Comparison of ENCODE assay signal across 9 cellular contexts in the genomic region with DNA sequence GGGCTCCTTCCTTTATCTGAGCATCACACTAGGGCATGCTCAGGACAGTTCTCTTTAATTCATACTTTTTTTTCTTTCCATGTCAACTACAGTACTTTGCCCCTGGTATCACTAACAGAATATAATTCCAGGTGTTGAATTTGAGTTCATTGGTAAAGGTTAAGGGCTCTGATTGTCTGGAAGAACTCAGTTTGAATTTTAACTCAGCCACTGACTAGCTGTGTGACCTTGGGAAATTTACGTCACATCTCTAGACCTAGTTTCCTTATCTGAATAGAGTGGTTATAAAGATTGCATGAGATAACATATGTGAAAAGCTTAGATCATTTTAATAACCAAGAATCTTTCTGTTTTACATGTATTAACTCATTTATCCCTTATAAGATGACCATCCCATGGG. TPM values are rescaled to one million over a fixed set of nuclear protein-coding genes. Genes with fewer than 3 reads are reported as not detected.
DNase-seq lines count a peak whose midpoint lies in the region; ATAC-seq and TF ChIP-seq lines count a peak whose summit lies in the region.
"Had no signal": no experiment of that assay in that cellular context is flagged by ENCODE, and none has a peak within 500 bp of the region (broad histone marks: within the 10 kb centered on the region; RNA-seq: fewer than 3 reads in every experiment).

No MANE protein-coding gene starts in this region.

- DNase-seq in activated CD4-positive, alpha-beta T cell treated with anti-CD3 and anti-CD28 coated beads for 36 hours = no peak
- DNase-seq in activated CD4-positive, alpha-beta T cell treated with anti-CD3 and anti-CD28 coated beads for 4 hours = no peak
- DNase-seq in osteoblast (ENCODE audit: insufficient read length, low spot score, missing footprints) (no peak), NCI-H187 (lab: John Stamatoyannopoulos, UW) (no peak), NCI-H226 (no peak), NCI-H748 treated with DMSO at 0.1 percent for 48 hours (lab: John Stamatoyannopoulos, UW) (no peak)

- H3K27ac ChIP-seq in HUES6 (ENCODE audit: low read depth, low read length) (peak overlapping the region; percentile 10; the same call in 1 of the 2 replicates), osteoblast (ENCODE audit: low read depth, low read length) (peak overlapping the region; percentile 44)

- intact Hi-C loops in activated CD4-positive, alpha-beta T cell treated with anti-CD3 and anti-CD28 coated beads for 36 hours (cut with DNase I, micrococcal nuclease) = loop anchor here in 1 of 2 experiments (5.0 kb wide), 1 partner anchor 90 kb away; no protein-coding TSS in a partner anchor

- TF ChIP-seq CTCF in osteoblast (IDR thresholded peaks at IDR 0.05; ENCODE audit: extremely low read depth, low read depth, low read length) = no peak

- H3K9ac ChIP-seq in HUES6 (ENCODE audit: low read length) = no peak overlapping the region

- no peaks in the 10 kb centered on the region for H4K20me1 ChIP-seq in osteoblast (ENCODE audit: insufficient read depth, low read length)

- H3K4me1 ChIP-seq in HUES6 (ENCODE audit: control insufficient read depth, insufficient read depth, low read length) = peaks cover 32% of the 10 kb centered on the region
- H3K4me1 ChIP-seq in osteoblast (ENCODE audit: insufficient read depth, low read length) = peaks cover 10% of the 10 kb centered on the region

- ATAC-seq in activated CD4-positive, alpha-beta T cell treated with anti-CD3 and anti-CD28 coated beads for 36 hours = peak; percentile 30
- ATAC-seq in HG02571 (IDR thresholded peaks at IDR 0.05; ENCODE audit: unreplicated experiment) = peak; percentile 32

- CTCF ChIA-PET in activated CD4-positive, alpha-beta T cell treated with anti-CD3 and anti-CD28 coated beads for 36 hours (lab: Charles Lee) = interaction anchor here (1.3 to 2.0 kb wide), 2 partner anchors 14 to 96 kb away, joined by 3 to 4 read pairs; no protein-coding TSS in a partner anchor

- no peaks in the 10 kb centered on the region for H3K36me3 ChIP-seq in HUES6 (ENCODE audit: control insufficient read depth, insufficient read depth, low read length)
- no peaks in the 10 kb centered on the region for H3K36me3 ChIP-seq in osteoblast (ENCODE audit: insufficient read depth, low read length)

- H3K27ac Mint-ChIP-seq in activated CD4-positive, alpha-beta T cell treated with anti-CD3 and anti-CD28 coated beads for 36 hours = no peak overlapping the region
- H3K27ac Mint-ChIP-seq: dendritic cell treated with granulocyte-macrophage colony-stimulating factor and Interleukin-4, amounts not matched to agents 40 ng/mL and 50 ng/mL, for 4 days had no signal

- H2AFZ ChIP-seq in osteoblast (ENCODE audit: low read length) = no peak overlapping the region

- H3K4me3 ChIP-seq in HUES6 (ENCODE audit: low read depth, low read length) = no peak overlapping the region
- no peak overlapping the region for H3K4me3 ChIP-seq in osteoblast (ENCODE audit: insufficient read depth, low read length)

- no peaks in the 10 kb centered on the region for H3K79me2 ChIP-seq in osteoblast (ENCODE audit: insufficient read depth, low read length)

- peaks cover 13% of the 10 kb centered on the region for H3K27me3 Mint-ChIP-seq in activated CD4-positive, alpha-beta T cell treated with anti-CD3 and anti-CD28 coated beads for 36 hours
- H3K27me3 Mint-ChIP-seq: dendritic cell treated with granulocyte-macrophage colony-stimulating factor and Interleukin-4, amounts not matched to agents 40 ng/mL and 50 ng/mL, for 4 days had no signal

- peaks cover 17% of the 10 kb centered on the region for H3K4me1 Mint-ChIP-seq in activated CD4-positive, alpha-beta T cell treated with anti-CD3 and anti-CD28 coated beads for 36 hours

- POLR2A ChIA-PET in activated CD4-positive, alpha-beta T cell treated with anti-CD3 and anti-CD28 coated beads for 36 hours (lab: Charles Lee) = interaction anchor here (0.7 kb wide), 1 partner anchor 13 kb away, joined by 3 read pairs; no protein-coding TSS in a partner anchor

- H3K27me3 ChIP-seq in HUES6 (ENCODE audit: control insufficient read depth, insufficient read depth, low read length) (no peaks in the 10 kb centered on the region), osteoblast (ENCODE audit: insufficient read depth, low read length) (no peaks in the 10 kb centered on the region)

- H3K9me3 ChIP-seq in HUES6 (ENCODE audit: control insufficient read depth, insufficient read depth, low read depth, low read length) (peaks cover 11% of the 10 kb centered on the region), osteoblast (ENCODE audit: low read depth, low read length) (no peaks in the 10 kb centered on the region)

- peaks cover 2% of the 10 kb centered on the region for H3K9me3 Mint-ChIP-seq in activated CD4-positive, alpha-beta T cell treated with anti-CD3 and anti-CD28 coated beads for 36 hours (ENCODE audit: low read depth)
- H3K9me3 Mint-ChIP-seq: dendritic cell treated with granulocyte-macrophage colony-stimulating factor and Interleukin-4, amounts not matched to agents 40 ng/mL and 50 ng/mL, for 4 days had no signal

- H3K36me3 Mint-ChIP-seq in activated CD4-positive, alpha-beta T cell treated with anti-CD3 and anti-CD28 coated beads for 36 hours (ENCODE audit: low read depth) = no peaks in the 10 kb centered on the region

- no peak overlapping the region for H3K4me2 ChIP-seq in osteoblast (ENCODE audit: insufficient read depth, low read length)

- H3K4me3 Mint-ChIP-seq in activated CD4-positive, alpha-beta T cell treated with anti-CD3 and anti-CD28 coated beads for 36 hours = no peak overlapping the region
- H3K4me3 Mint-ChIP-seq: dendritic cell treated with granulocyte-macrophage colony-stimulating factor and Interleukin-4, amounts not matched to agents 40 ng/mL and 50 ng/mL, for 4 days had no signal

RNA-seq across cellular contexts. Expression of a gene that starts 15.9 kb away (rescaled TPM):
- total RNA-seq in activated CD4-positive, alpha-beta T cell treated with anti-CD3 and anti-CD28 coated beads for 36 hours = 1 to 10 TPM; 1.6 TPM
- total RNA-seq in osteoblast = 9.1 and 10.5 TPM in 2 replicates
